Comparison of ENCODE assay signal across 7 cellular contexts in the genomic region with DNA sequence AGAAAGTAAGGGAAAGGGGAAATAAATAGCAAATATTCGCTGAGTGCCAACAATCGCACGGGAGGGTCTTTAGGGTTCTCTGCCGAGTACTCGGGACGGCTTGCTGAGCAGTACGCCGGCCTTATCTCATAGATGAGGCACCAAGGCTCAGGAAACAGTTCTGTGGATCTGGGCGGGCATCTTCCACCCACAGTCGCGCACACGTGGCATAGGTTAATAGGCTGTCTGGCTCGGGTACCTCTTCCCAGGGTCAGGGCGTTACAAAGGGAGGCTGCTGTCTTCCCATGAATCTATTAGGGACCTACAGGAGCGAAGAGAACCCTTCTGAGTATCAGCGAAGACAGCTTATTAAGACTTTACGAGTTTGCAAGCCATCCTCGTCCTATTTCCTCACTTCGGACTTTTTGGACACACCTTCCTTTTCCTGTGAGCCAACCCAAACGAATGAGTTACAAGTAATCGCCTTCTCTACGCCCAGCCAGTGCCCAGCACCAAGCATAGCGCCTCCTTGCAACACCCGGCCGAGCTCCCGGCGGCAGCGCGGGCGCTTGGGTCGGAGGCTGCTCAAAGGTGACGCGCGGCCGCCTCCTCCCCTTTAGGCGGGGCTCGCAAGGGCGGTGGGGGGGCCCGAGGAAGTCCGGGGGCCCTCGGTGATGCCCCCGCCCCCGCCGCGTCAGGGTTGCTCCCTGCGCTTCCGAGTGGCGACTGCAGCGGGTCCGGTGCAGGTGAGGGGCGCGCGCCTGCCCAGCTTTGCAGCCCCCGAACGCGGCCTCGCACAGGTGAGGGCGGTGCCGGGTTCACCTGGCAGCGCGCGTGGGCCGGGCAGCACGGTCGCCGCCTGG. TPM values are rescaled to one million over a fixed set of nuclear protein-coding genes. Genes with fewer than 3 reads are reported as not detected.
A peak's percentile ranks its signal among the peaks of the same experiment; 100 is the strongest.
DNase-seq lines count a peak whose midpoint lies in the region; ATAC-seq and TF ChIP-seq lines count a peak whose summit lies in the region.

A gene with protein sequence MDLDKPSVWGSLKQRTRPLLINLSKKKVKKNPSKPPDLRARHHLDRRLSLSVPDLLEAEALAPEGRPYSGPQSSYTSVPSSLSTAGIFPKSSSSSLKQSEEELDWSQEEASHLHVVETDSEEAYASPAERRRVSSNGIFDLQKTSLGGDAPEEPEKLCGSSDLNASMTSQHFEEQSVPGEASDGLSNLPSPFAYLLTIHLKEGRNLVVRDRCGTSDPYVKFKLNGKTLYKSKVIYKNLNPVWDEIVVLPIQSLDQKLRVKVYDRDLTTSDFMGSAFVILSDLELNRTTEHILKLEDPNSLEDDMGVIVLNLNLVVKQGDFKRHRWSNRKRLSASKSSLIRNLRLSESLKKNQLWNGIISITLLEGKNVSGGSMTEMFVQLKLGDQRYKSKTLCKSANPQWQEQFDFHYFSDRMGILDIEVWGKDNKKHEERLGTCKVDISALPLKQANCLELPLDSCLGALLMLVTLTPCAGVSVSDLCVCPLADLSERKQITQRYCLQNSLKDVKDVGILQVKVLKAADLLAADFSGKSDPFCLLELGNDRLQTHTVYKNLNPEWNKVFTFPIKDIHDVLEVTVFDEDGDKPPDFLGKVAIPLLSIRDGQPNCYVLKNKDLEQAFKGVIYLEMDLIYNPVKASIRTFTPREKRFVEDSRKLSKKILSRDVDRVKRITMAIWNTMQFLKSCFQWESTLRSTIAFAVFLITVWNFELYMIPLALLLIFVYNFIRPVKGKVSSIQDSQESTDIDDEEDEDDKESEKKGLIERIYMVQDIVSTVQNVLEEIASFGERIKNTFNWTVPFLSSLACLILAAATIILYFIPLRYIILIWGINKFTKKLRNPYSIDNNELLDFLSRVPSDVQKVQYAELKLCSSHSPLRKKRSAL (plus strand): TSS at position 676 of the 842 bp plus-strand sequence. CDS start 66,705 bp downstream, outside the sequence.

- H3K4me1 Mint-ChIP-seq in activated CD4-positive, alpha-beta memory T cell treated with anti-CD3 and anti-CD28 coated beads for 36 hours (ENCODE audit: low read depth): peaks cover 64% of the 10 kb centered on the region
- peaks cover 49% of the 10 kb centered on the region for H3K4me1 Mint-ChIP-seq in endodermal cell
- H3K4me1 Mint-ChIP-seq in stimulated activated effector memory CD8-positive, alpha-beta T cell treated with anti-CD3 and anti-CD28 coated beads, Interleukin-12 subunit alpha, Interleukin-12 subunit beta, amount 100 ng/mL, for 72 hours: peaks cover 69% of the 10 kb centered on the region

- H3K36me3 ChIP-seq in endodermal cell (ENCODE audit: control insufficient read depth, insufficient read depth, low read length) (no peaks in the 10 kb centered on the region), mucosa of rectum (ENCODE audit: control insufficient read depth in 2 of 2, insufficient read depth in 2 of 2, low read length in 2 of 2) (no peaks in the 10 kb centered on the region)

- peak; percentile 46 for TF ChIP-seq CTCF in endodermal cell (conservative IDR thresholded peaks at IDR 0.05)

- peak; percentile 68 for DNase-seq in NCI-H510A treated with DMSO at 0.1 percent for 48 hours (lab: John Stamatoyannopoulos, UW)
- DNase-seq in activated CD4-positive, alpha-beta memory T cell treated with anti-CD3 and anti-CD28 coated beads for 36 hours: peak; percentile 89
- DNase-seq in endodermal cell: peak; percentile 94
- peak; percentile 80 to 94 for DNase-seq in stimulated activated effector memory CD8-positive, alpha-beta T cell treated with anti-CD3 and anti-CD28 coated beads, Interleukin-12 subunit alpha, Interleukin-12 subunit beta, amount 100 ng/mL, for 72 hours (ENCODE audit: low spot score in 2 of 2)

- no peaks in the 10 kb centered on the region for H3K9me3 Mint-ChIP-seq in activated CD4-positive, alpha-beta memory T cell treated with anti-CD3 and anti-CD28 coated beads for 36 hours
- no peaks in the 10 kb centered on the region for H3K9me3 Mint-ChIP-seq in endodermal cell
- H3K9me3 Mint-ChIP-seq in stimulated activated effector memory CD8-positive, alpha-beta T cell treated with anti-CD3 and anti-CD28 coated beads, Interleukin-12 subunit alpha, Interleukin-12 subunit beta, amount 100 ng/mL, for 72 hours: no peaks in the 10 kb centered on the region

- H3K9me3 ChIP-seq in endodermal cell (ENCODE audit: control insufficient read depth, low read length): no peaks in the 10 kb centered on the region
- no peaks in the 10 kb centered on the region for H3K9me3 ChIP-seq in mucosa of rectum (ENCODE audit: control insufficient read depth in 2 of 2, low read length in 2 of 2)

- ATAC-seq in GM18858 (IDR thresholded peaks at IDR 0.05; ENCODE audit: unreplicated experiment) (peak; percentile 50), HG03039 (IDR thresholded peaks at IDR 0.05; ENCODE audit: unreplicated experiment) (peak; percentile 59)
- peak; percentile 90 for ATAC-seq in stimulated activated effector memory CD8-positive, alpha-beta T cell treated with anti-CD3 and anti-CD28 coated beads, Interleukin-12 subunit alpha, Interleukin-12 subunit beta, amount 100 ng/mL, for 72 hours

- H3K4me3 Mint-ChIP-seq in activated CD4-positive, alpha-beta memory T cell treated with anti-CD3 and anti-CD28 coated beads for 36 hours: peak within 1 kb of the TSS; percentile 87
- H3K4me3 Mint-ChIP-seq in endodermal cell: peak within 1 kb of the TSS; percentile 73
- peak within 1 kb of the TSS; percentile 80 for H3K4me3 Mint-ChIP-seq in stimulated activated effector memory CD8-positive, alpha-beta T cell treated with anti-CD3 and anti-CD28 coated beads, Interleukin-12 subunit alpha, Interleukin-12 subunit beta, amount 100 ng/mL, for 72 hours

- peaks cover 32% of the 10 kb centered on the region for H3K27me3 ChIP-seq in endodermal cell (ENCODE audit: control insufficient read depth, insufficient read depth, low read length, poor library complexity, severe bottlenecking)
- H3K27me3 ChIP-seq in mucosa of rectum (ENCODE audit: control insufficient read depth in 2 of 2, insufficient read depth in 2 of 2, low read length in 2 of 2): no peaks in the 10 kb centered on the region

- H3K4me1 ChIP-seq in endodermal cell (ENCODE audit: control insufficient read depth, insufficient read depth, low read length) (peaks cover 2% of the 10 kb centered on the region), mucosa of rectum (ENCODE audit: control insufficient read depth in 2 of 2, insufficient read depth in 2 of 2, low read length in 2 of 2) (peaks cover 21 to 31% of the 10 kb centered on the region in 2 donors)

- 1 to 4% methylated on average over 23 to 66 of the region's 66 CpGs for WGBS in endodermal cell (ENCODE audit: insufficient coverage in 1 of 2, insufficient read length in 1 of 2), 2 experiments

- CTCF ChIA-PET in activated CD4-positive, alpha-beta memory T cell treated with anti-CD3 and anti-CD28 coated beads for 36 hours (lab: Charles Lee): interaction anchor here (0.6 to 6.0 kb wide), 5 partner anchors 57 to 1567 kb away, joined by 3 to 56 read pairs (median 17); no protein-coding TSS in a partner anchor

- POLR2A ChIA-PET in activated CD4-positive, alpha-beta memory T cell treated with anti-CD3 and anti-CD28 coated beads for 36 hours (lab: Charles Lee): interaction anchor here (0.9 to 4.0 kb wide), 4 partner anchors 23 to 92 kb away, joined by 3 to 34 read pairs (median 3); no protein-coding TSS in a partner anchor

- intact Hi-C loops in activated CD4-positive, alpha-beta memory T cell treated with anti-CD3 and anti-CD28 coated beads for 36 hours (cut with micrococcal nuclease): loop anchor here (1.0 to 5.0 kb wide), 5 partner anchors 32 to 93 kb away; no protein-coding TSS in a partner anchor

- H3K4me3 ChIP-seq in endodermal cell (ENCODE audit: low read length): peak within 1 kb of the TSS; percentile 87
- peak within 1 kb of the TSS; percentile 92 to 98 for H3K4me3 ChIP-seq in mucosa of rectum (ENCODE audit: low read length in 2 of 2)

- H3K27me3 Mint-ChIP-seq in activated CD4-positive, alpha-beta memory T cell treated with anti-CD3 and anti-CD28 coated beads for 36 hours: peaks cover 2% of the 10 kb centered on the region
- peaks cover 30% of the 10 kb centered on the region for H3K27me3 Mint-ChIP-seq in endodermal cell (ENCODE audit: insufficient read depth)

- H3K27ac ChIP-seq in endodermal cell (ENCODE audit: low read depth, low read length): no peak within 1 kb of the TSS
- peak within 1 kb of the TSS; percentile 93 to 94 for H3K27ac ChIP-seq in mucosa of rectum (ENCODE audit: low read depth in 2 of 2, low read length in 2 of 2)

- peak within 1 kb of the TSS; percentile 91 for H3K27ac Mint-ChIP-seq in activated CD4-positive, alpha-beta memory T cell treated with anti-CD3 and anti-CD28 coated beads for 36 hours
- H3K27ac Mint-ChIP-seq in endodermal cell: peak within 1 kb of the TSS; percentile 69
- H3K27ac Mint-ChIP-seq in stimulated activated effector memory CD8-positive, alpha-beta T cell treated with anti-CD3 and anti-CD28 coated beads, Interleukin-12 subunit alpha, Interleukin-12 subunit beta, amount 100 ng/mL, for 72 hours: peak within 1 kb of the TSS; percentile 97

- H3K36me3 Mint-ChIP-seq in activated CD4-positive, alpha-beta memory T cell treated with anti-CD3 and anti-CD28 coated beads for 36 hours: no peaks in the 10 kb centered on the region
- H3K36me3 Mint-ChIP-seq in endodermal cell (ENCODE audit: low read depth): no peaks in the 10 kb centered on the region
- peaks cover 36% of the 10 kb centered on the region for H3K36me3 Mint-ChIP-seq in stimulated activated effector memory CD8-positive, alpha-beta T cell treated with anti-CD3 and anti-CD28 coated beads, Interleukin-12 subunit alpha, Interleukin-12 subunit beta, amount 100 ng/mL, for 72 hours

- H3K9ac ChIP-seq in endodermal cell (ENCODE audit: extremely low read depth, low read length, poor library complexity, severe bottlenecking) (peak within 1 kb of the TSS; percentile 17), mucosa of rectum (ENCODE audit: low read depth in 1 of 2, low read length in 2 of 2) (peak within 1 kb of the TSS; percentile 89 to 91)

RNA-seq across cellular contexts. Expression of the gene that starts here (rescaled TPM):
- 10 to 100 TPM; 38.5 to 41.7 TPM for total RNA-seq in activated CD4-positive, alpha-beta memory T cell treated with anti-CD3 and anti-CD28 coated beads for 36 hours
- 10 to 100 TPM in 1 of 2 donors, 1 to 10 TPM in 1; 9.2 to 12.1 TPM for total RNA-seq in endodermal cell
- polyA plus RNA-seq in endodermal cell (2013, experiment 1 of 2): 0.89 TPM
- 1.4 TPM for polyA plus RNA-seq in endodermal cell (2013, experiment 2 of 2)
